ENCODE assay signal across 9 cellular contexts in genomic region chrX:47232197-47232802, GRCh38. TPM values are rescaled to one million over a fixed set of nuclear protein-coding genes. Genes with fewer than 3 reads are reported as not detected.
DNase-seq lines count a peak whose midpoint lies in the region; ATAC-seq, FAIRE-seq and TF ChIP-seq lines count a peak whose summit lies in the region.
"Had no signal": no experiment of that assay in that cellular context is flagged by ENCODE, and none has a peak within 500 bp of the region (broad histone marks: within the 10 kb centered on the region; RNA-seq: fewer than 3 reads in every experiment).

No MANE protein-coding gene starts in this region.

- intact Hi-C loops in sigmoid colon (cut with DNase I), result loop anchor here (2.0 to 10.0 kb wide), 3 partner anchors 13 to 420 kb away; partner anchors contain the start of genes CDK16, ELK1, NDUFB11 and RBM10

- FAIRE-seq in GM12892 (lab: Jason Lieb, UNC), result peak; percentile 82
- FAIRE-seq: HTR-8/SVneo had no signal

- no peaks in the 10 kb centered on the region for H3K9me3 ChIP-seq in RWPE2 (ENCODE audit: severe bottlenecking)
- H3K9me3 ChIP-seq in sigmoid colon, result no peaks in the 10 kb centered on the region

- peaks cover 15% of the 10 kb centered on the region for H3K36me3 ChIP-seq in RWPE2 (ENCODE audit: low read depth)
- H3K36me3 ChIP-seq in sigmoid colon, result peaks cover 0 to 21% (median under 1%) of the 10 kb centered on the region in 4 donors

- H3K27ac ChIP-seq in RWPE2 (ENCODE audit: poor library complexity, severe bottlenecking) (peak overlapping the region; percentile 77), sigmoid colon (peak overlapping the region; percentile 93 to 97 (median 94))

- no peak for ATAC-seq in RWPE2 (ENCODE audit: low read depth)

- TF ChIP-seq CTCF in RWPE2 (IDR thresholded peaks at IDR 0.05; ENCODE audit: poor library complexity, severe bottlenecking) (no peak), fibroblast of the aortic adventitia (IDR thresholded peaks at IDR 0.05; ENCODE audit: insufficient read depth, low read length) (no peak), sigmoid colon (IDR thresholded peaks at IDR 0.05) (no peak)

- DNase-seq in GM12892 (ENCODE audit: insufficient read length) (no peak), RWPE2 (ENCODE audit: low spot score) (no peak), fibroblast of the aortic adventitia (ENCODE audit: low read depth) (no peak), sigmoid colon (no peak), GM03348 (ENCODE audit: low spot score) (no peak), SIG-M5 (lab: John Stamatoyannopoulos, UW) (no peak), NCI-H1436 (lab: John Stamatoyannopoulos, UW) (no peak), NCI-H748 (lab: John Stamatoyannopoulos, UW; ENCODE audit: unreplicated experiment) (no peak)

- H3K4me1 ChIP-seq in RWPE2 (ENCODE audit: insufficient read depth, poor library complexity, severe bottlenecking) (peaks cover 3% of the 10 kb centered on the region), sigmoid colon (peaks cover 0 to 6% (median 2%) of the 10 kb centered on the region in 4 donors)

- 58 to 67% methylated on average over 8 of the region's 8 CpGs for WGBS in sigmoid colon, 2 donors

- TF ChIP-seq POLR2A in GM12892 (IDR thresholded peaks at IDR 0.05; ENCODE audit: low read depth, low read length) (no peak), sigmoid colon (IDR thresholded peaks at IDR 0.05) (no peak)

- H3K27me3 ChIP-seq in RWPE2 (ENCODE audit: insufficient read depth, poor library complexity, severe bottlenecking), result no peaks in the 10 kb centered on the region
- no peaks in the 10 kb centered on the region for H3K27me3 ChIP-seq in sigmoid colon

- H3K4me3 ChIP-seq in RWPE2 (ENCODE audit: severe bottlenecking), result peak overlapping the region; percentile 87
- peak overlapping the region; percentile 76 for H3K4me3 ChIP-seq in fibroblast of the aortic adventitia (ENCODE audit: low read depth, low read length)
- H3K4me3 ChIP-seq in sigmoid colon, result peak overlapping the region; percentile 64 to 73 (median 68)

- TF ChIP-seq EP300 in sigmoid colon (IDR thresholded peaks at IDR 0.05), result no peak

RNA-seq across cellular contexts. Expression of gene USP11, which starts 0.5 kb away (rescaled TPM):
- 16.1 TPM for polyA plus RNA-seq in GM12892 (2012; ENCODE audit: missing spikeins)
- 11.0 and 41.8 TPM in 2 replicates for total RNA-seq in fibroblast of the aortic adventitia (ENCODE audit: low replicate concordance)
- 10 to 100 TPM; 18.9 to 37.7 (median 35.3) TPM for total RNA-seq in sigmoid colon
- polyA plus RNA-seq in sigmoid colon, result 10 to 100 TPM in 1 of 3 donors, 1 to 10 TPM in 2; 4.9 to 21.8 (median 6.6) TPM

RNA-seq across cellular contexts. Expression of gene CDK16, which starts 13.8 kb away (rescaled TPM):
- 25.7 TPM for polyA plus RNA-seq in GM12892 (2012; ENCODE audit: missing spikeins)
- total RNA-seq in fibroblast of the aortic adventitia (ENCODE audit: low replicate concordance) (25.3 and 91.6 TPM in 2 replicates), sigmoid colon (10 to 100 TPM; 43.8 to 55.9 (median 45.6) TPM)
- polyA plus RNA-seq in sigmoid colon, result 10 to 100 TPM; 35.4 to 64.6 (median 46.5) TPM

RNA-seq across cellular contexts. Expression of gene UBA1, which starts 38.7 kb away (rescaled TPM):
- 112 TPM for polyA plus RNA-seq in GM12892 (2012; ENCODE audit: missing spikeins)
- total RNA-seq in fibroblast of the aortic adventitia (ENCODE audit: low replicate concordance) (93.3 and 214 TPM in 2 replicates), sigmoid colon (100 to 1,000 TPM in 1 of 4 donors, 10 to 100 TPM in 3; 74.9 to 112 (median 80.7) TPM)
- 100 to 1,000 TPM in 1 of 3 donors, 10 to 100 TPM in 2; 72.7 to 126 (median 84.2) TPM for polyA plus RNA-seq in sigmoid colon
